10 cellular contexts compared by ENCODE assay signal in the genomic region with DNA sequence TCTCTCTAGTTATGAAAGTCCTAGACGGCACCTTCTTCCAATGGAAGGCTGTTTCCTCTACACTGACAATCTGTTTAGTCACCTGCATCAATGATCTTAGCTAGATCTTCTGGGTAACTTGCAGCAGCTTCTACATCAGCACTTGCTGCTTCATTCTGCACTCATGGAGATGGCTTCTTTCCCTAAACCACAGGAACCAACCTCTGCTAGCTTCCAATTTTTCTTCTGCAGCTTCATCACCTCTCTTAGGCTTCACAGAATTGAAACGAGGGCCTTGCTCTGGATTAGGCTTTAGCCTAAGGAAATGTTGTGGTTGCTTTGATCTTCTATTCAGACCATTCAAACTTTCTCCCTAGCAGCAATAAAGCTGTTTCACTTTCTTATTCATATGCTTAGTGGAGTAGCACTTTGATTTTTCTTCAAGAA. TPM values are rescaled to one million over a fixed set of nuclear protein-coding genes. Genes with fewer than 3 reads are reported as not detected.
A peak's percentile ranks its signal among the peaks of the same experiment; 100 is the strongest.
DNase-seq lines count a peak whose midpoint lies in the region; ATAC-seq and TF ChIP-seq lines count a peak whose summit lies in the region.
"Had no signal": no experiment of that assay in that cellular context is flagged by ENCODE, and none has a peak within 500 bp of the region (broad histone marks: within the 10 kb centered on the region; RNA-seq: fewer than 3 reads in every experiment).

No MANE protein-coding gene starts in this region.

- H3K27ac Mint-ChIP-seq in activated CD8-positive, alpha-beta T cell treated with anti-CD3 and anti-CD28 coated beads, Interleukin-2, amount 10 ng/mL, durations not matched to agents 7 days and 5 days = peak overlapping the region; percentile 71
- H3K27ac Mint-ChIP-seq in stimulated activated naive CD8-positive, alpha-beta T cell treated with anti-CD3 and anti-CD28 coated beads, Interleukin-15, amount 100 ng/mL, for 72 hours = peak overlapping the region in 1 of 2 donors; percentile 91

- peaks cover 48% of the 10 kb centered on the region for H3K4me1 Mint-ChIP-seq in activated T-cell treated with anti-CD3 and anti-CD28 coated beads, Interleukin-2, amount 50 U/mL, for 4 hours (ENCODE audit: low read depth)
- H3K4me1 Mint-ChIP-seq in activated CD8-positive, alpha-beta T cell treated with anti-CD3 and anti-CD28 coated beads, Interleukin-2, amount 10 ng/mL, durations not matched to agents 7 days and 5 days (ENCODE audit: low read depth) = peaks cover 28% of the 10 kb centered on the region
- H3K4me1 Mint-ChIP-seq in stimulated activated naive CD8-positive, alpha-beta T cell treated with anti-CD3 and anti-CD28 coated beads, Interleukin-15, amount 100 ng/mL, for 72 hours = peaks cover 63% of the 10 kb centered on the region

- no peaks in the 10 kb centered on the region for H3K4me1 ChIP-seq in uterus
- H3K4me1 ChIP-seq: gastrocnemius medialis had no signal

- CTCF ChIA-PET in activated CD8-positive, alpha-beta T cell treated with anti-CD3 and anti-CD28 coated beads, Interleukin-2, amount 10 ng/mL, durations not matched to agents 7 days and 5 days (lab: Charles Lee) = no interaction called here

- H3K27ac ChIP-seq in uterus = no peak overlapping the region
- H3K27ac ChIP-seq: gastrocnemius medialis had no signal

- TF ChIP-seq POLR2A in uterus (IDR thresholded peaks at IDR 0.05) = no peak

- DNase-seq in activated T-cell treated with anti-CD3 and anti-CD28 coated beads, Interleukin-2, amount 50 U/mL, for 4 hours = no peak
- DNase-seq in activated T-cell treated with anti-CD3 and anti-CD28 coated beads, Interleukin-2, amount 50 U/mL, for 48 hours = no peak
- no peak for DNase-seq in activated CD8-positive, alpha-beta T cell treated with anti-CD3 and anti-CD28 coated beads, Interleukin-2, amount 10 ng/mL, durations not matched to agents 7 days and 5 days
- DNase-seq in stimulated activated naive CD8-positive, alpha-beta T cell treated with anti-CD3 and anti-CD28 coated beads, Interleukin-15, amount 100 ng/mL, for 72 hours = no peak
- no peak for DNase-seq in uterus
- no peak for DNase-seq in NK-92 treated with Interleukin-12 subunit alpha and Interleukin-12 subunit beta, amount 100 ng/mL, for 24 hours (lab: John Stamatoyannopoulos, UW)
- DNase-seq: activated CD4-positive, CD25-positive, alpha-beta regulatory T cell; gastrocnemius medialis had no signal

- no peak overlapping the region for H3K4me3 ChIP-seq in uterus
- H3K4me3 ChIP-seq: gastrocnemius medialis had no signal

- no peaks in the 10 kb centered on the region for H3K27me3 ChIP-seq in uterus
- H3K27me3 ChIP-seq: gastrocnemius medialis had no signal

- no peaks in the 10 kb centered on the region for H3K36me3 ChIP-seq in uterus

- POLR2A ChIA-PET in activated CD8-positive, alpha-beta T cell treated with anti-CD3 and anti-CD28 coated beads, Interleukin-2, amount 10 ng/mL, durations not matched to agents 7 days and 5 days (lab: Charles Lee) = interaction anchor here (1.6 kb wide), 1 partner anchor 25 kb away, joined by 9 read pairs; a partner anchor contains a TSS

- H3K9me3 ChIP-seq in uterus = no peaks in the 10 kb centered on the region
- H3K9me3 ChIP-seq: gastrocnemius medialis had no signal

- no peaks in the 10 kb centered on the region for H3K27me3 Mint-ChIP-seq in activated T-cell treated with anti-CD3 and anti-CD28 coated beads, Interleukin-2, amount 50 U/mL, for 4 hours (ENCODE audit: low read depth)
- no peaks in the 10 kb centered on the region for H3K27me3 Mint-ChIP-seq in activated CD8-positive, alpha-beta T cell treated with anti-CD3 and anti-CD28 coated beads, Interleukin-2, amount 10 ng/mL, durations not matched to agents 7 days and 5 days (ENCODE audit: low read depth)
- H3K27me3 Mint-ChIP-seq in stimulated activated naive CD8-positive, alpha-beta T cell treated with anti-CD3 and anti-CD28 coated beads, Interleukin-15, amount 100 ng/mL, for 72 hours = no peaks in the 10 kb centered on the region

- H3K9me3 Mint-ChIP-seq in activated T-cell treated with anti-CD3 and anti-CD28 coated beads, Interleukin-2, amount 50 U/mL, for 4 hours = no peaks in the 10 kb centered on the region
- no peaks in the 10 kb centered on the region for H3K9me3 Mint-ChIP-seq in activated CD8-positive, alpha-beta T cell treated with anti-CD3 and anti-CD28 coated beads, Interleukin-2, amount 10 ng/mL, durations not matched to agents 7 days and 5 days (ENCODE audit: insufficient read depth)
- H3K9me3 Mint-ChIP-seq in stimulated activated naive CD8-positive, alpha-beta T cell treated with anti-CD3 and anti-CD28 coated beads, Interleukin-15, amount 100 ng/mL, for 72 hours = no peaks in the 10 kb centered on the region

- peak; percentile 18 to 19 for ATAC-seq in activated T-cell treated with anti-CD3 and anti-CD28 coated beads, Interleukin-2, amount 50 U/mL, for 4 hours
- peak; percentile 72 for ATAC-seq in HG02798 (IDR thresholded peaks at IDR 0.05; ENCODE audit: poor library complexity, unreplicated experiment)
- ATAC-seq in activated CD8-positive, alpha-beta T cell treated with anti-CD3 and anti-CD28 coated beads, Interleukin-2, amount 10 ng/mL, durations not matched to agents 7 days and 5 days = peak; percentile 79
- peak; percentile 53 for ATAC-seq in stimulated activated naive CD8-positive, alpha-beta T cell treated with anti-CD3 and anti-CD28 coated beads, Interleukin-15, amount 100 ng/mL, for 72 hours
- ATAC-seq in GM18858 (IDR thresholded peaks at IDR 0.05; ENCODE audit: unreplicated experiment) = no peak

- intact Hi-C loops in uterus (cut with DNase I; ENCODE audit: low total_unique reads) = no loop called here

- peaks cover 81% of the 10 kb centered on the region for H3K36me3 Mint-ChIP-seq in activated T-cell treated with anti-CD3 and anti-CD28 coated beads, Interleukin-2, amount 50 U/mL, for 4 hours (ENCODE audit: insufficient read depth)
- H3K36me3 Mint-ChIP-seq in activated CD8-positive, alpha-beta T cell treated with anti-CD3 and anti-CD28 coated beads, Interleukin-2, amount 10 ng/mL, durations not matched to agents 7 days and 5 days (ENCODE audit: low read depth) = peaks cover 72% of the 10 kb centered on the region

- H3K4me3 Mint-ChIP-seq in activated T-cell treated with anti-CD3 and anti-CD28 coated beads, Interleukin-2, amount 50 U/mL, for 4 hours = no peak overlapping the region
- H3K4me3 Mint-ChIP-seq in activated CD8-positive, alpha-beta T cell treated with anti-CD3 and anti-CD28 coated beads, Interleukin-2, amount 10 ng/mL, durations not matched to agents 7 days and 5 days = peak overlapping the region; percentile 40
- H3K4me3 Mint-ChIP-seq in stimulated activated naive CD8-positive, alpha-beta T cell treated with anti-CD3 and anti-CD28 coated beads, Interleukin-15, amount 100 ng/mL, for 72 hours = no peak overlapping the region

- no peak for TF ChIP-seq CTCF in uterus (IDR thresholded peaks at IDR 0.05)

RNA-seq across cellular contexts. Expression of a gene that starts 24.6 kb away (rescaled TPM):
- total RNA-seq in activated T-cell treated with anti-CD3 and anti-CD28 coated beads, Interleukin-2, amount 50 U/mL, for 4 hours = 1,000 to 10,000 TPM; 1,116 to 1,426 (median 1,121) TPM
- 10 to 100 TPM; 65.5 to 69.3 TPM for total RNA-seq in activated CD8-positive, alpha-beta T cell treated with anti-CD3 and anti-CD28 coated beads, Interleukin-2, amount 10 ng/mL, durations not matched to agents 7 days and 5 days
- total RNA-seq in uterus = 100 to 1,000 TPM in 2 of 4 donors, 10 to 100 TPM in 2; 30.7 to 223 (median 84.1) TPM

Comparison
In these comparisons a context has a peak if more than half of its experiments do, and no peak if none do; other contexts are left out.
1. RNA of a gene that starts 24.6 kb away (total RNA-seq): 1,116 to 1,426 TPM in activated T-cell treated with anti-CD3 and anti-CD28 coated beads, Interleukin-2, amount 50 U/mL, for 4 hours; 30.7 to 223 TPM in uterus and 65.5 to 69.3 TPM in activated CD8-positive, alpha-beta T cell treated with anti-CD3 and anti-CD28 coated beads, Interleukin-2, amount 10 ng/mL, durations not matched to agents 7 days and 5 days; every median in the first group is over 4 times any median in the second.